In the genomic region with DNA sequence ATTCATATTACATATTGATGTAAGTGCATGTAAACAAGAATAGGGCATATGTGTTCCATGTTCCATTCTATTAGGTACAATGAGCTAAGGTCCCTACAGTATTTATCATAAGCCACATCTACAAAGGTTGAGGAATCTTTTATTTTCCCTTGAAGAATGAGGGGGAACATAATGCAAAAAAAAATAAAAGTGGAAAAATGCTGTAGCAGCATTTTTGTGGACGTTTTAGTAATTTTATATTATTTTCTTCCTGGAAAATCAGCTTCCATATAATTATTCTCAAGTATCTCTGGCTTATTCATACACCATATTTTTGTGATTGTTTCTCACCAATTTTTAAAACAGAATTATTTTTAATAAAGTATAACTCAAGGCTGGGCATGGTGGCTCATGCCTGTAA, we compare ENCODE assay signal across 2 cellular contexts.
A peak's percentile ranks its signal among the peaks of the same experiment; 100 is the strongest.
TF ChIP-seq lines count a peak whose summit lies in the region.

No MANE protein-coding gene starts in this region.

TF ChIP-seq in HepG2, 621 proteins besides CTCF, POLR2A, EP300 and RAD21:
- TF ChIP-seq, protein P1, sequence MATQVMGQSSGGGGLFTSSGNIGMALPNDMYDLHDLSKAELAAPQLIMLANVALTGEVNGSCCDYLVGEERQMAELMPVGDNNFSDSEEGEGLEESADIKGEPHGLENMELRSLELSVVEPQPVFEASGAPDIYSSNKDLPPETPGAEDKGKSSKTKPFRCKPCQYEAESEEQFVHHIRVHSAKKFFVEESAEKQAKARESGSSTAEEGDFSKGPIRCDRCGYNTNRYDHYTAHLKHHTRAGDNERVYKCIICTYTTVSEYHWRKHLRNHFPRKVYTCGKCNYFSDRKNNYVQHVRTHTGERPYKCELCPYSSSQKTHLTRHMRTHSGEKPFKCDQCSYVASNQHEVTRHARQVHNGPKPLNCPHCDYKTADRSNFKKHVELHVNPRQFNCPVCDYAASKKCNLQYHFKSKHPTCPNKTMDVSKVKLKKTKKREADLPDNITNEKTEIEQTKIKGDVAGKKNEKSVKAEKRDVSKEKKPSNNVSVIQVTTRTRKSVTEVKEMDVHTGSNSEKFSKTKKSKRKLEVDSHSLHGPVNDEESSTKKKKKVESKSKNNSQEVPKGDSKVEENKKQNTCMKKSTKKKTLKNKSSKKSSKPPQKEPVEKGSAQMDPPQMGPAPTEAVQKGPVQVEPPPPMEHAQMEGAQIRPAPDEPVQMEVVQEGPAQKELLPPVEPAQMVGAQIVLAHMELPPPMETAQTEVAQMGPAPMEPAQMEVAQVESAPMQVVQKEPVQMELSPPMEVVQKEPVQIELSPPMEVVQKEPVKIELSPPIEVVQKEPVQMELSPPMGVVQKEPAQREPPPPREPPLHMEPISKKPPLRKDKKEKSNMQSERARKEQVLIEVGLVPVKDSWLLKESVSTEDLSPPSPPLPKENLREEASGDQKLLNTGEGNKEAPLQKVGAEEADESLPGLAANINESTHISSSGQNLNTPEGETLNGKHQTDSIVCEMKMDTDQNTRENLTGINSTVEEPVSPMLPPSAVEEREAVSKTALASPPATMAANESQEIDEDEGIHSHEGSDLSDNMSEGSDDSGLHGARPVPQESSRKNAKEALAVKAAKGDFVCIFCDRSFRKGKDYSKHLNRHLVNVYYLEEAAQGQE (IDR thresholded peaks at IDR 0.05; ENCODE audit: borderline replicate concordance in 1 of 2, low read depth in 1 of 2, low read length in 2 of 2), result no peak
- TF ChIP-seq ZNF331 (CRISPR knock-in tag; IDR thresholded peaks at IDR 0.05) (no peak), MAFK (conservative IDR thresholded peaks at IDR 0.05 in 1 of 2, IDR thresholded peaks at IDR 0.05 in 1 of 2; ENCODE audit: low read length in 2 of 2) (peak; percentile 78 to 85), HIVEP1 (CRISPR knock-in tag; IDR thresholded peaks at IDR 0.05) (no peak), ZNF660 (CRISPR knock-in tag; IDR thresholded peaks at IDR 0.05; ENCODE audit: borderline replicate concordance, low read depth) (no peak), MAFF (IDR thresholded peaks at IDR 0.05; ENCODE audit: low read depth, low read length) (peak; percentile 73), TOPORS (CRISPR knock-in tag; IDR thresholded peaks at IDR 0.05) (no peak)

TF ChIP-seq in IMR-90, 13 proteins besides CTCF, POLR2A, EP300 and RAD21:
- TF ChIP-seq CHD1 (IDR thresholded peaks at IDR 0.05; ENCODE audit: low read depth, low read length) (no peak), CEBPB (IDR thresholded peaks at IDR 0.05; ENCODE audit: low read depth, low read length) (no peak), BHLHE40 (IDR thresholded peaks at IDR 0.05; ENCODE audit: low read depth, low read length) (no peak), MAFK (IDR thresholded peaks at IDR 0.05; ENCODE audit: low read depth, low read length) (peak; percentile 77)
- TF ChIP-seq, protein P2, sequence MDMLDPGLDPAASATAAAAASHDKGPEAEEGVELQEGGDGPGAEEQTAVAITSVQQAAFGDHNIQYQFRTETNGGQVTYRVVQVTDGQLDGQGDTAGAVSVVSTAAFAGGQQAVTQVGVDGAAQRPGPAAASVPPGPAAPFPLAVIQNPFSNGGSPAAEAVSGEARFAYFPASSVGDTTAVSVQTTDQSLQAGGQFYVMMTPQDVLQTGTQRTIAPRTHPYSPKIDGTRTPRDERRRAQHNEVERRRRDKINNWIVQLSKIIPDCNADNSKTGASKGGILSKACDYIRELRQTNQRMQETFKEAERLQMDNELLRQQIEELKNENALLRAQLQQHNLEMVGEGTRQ (IDR thresholded peaks at IDR 0.05; ENCODE audit: low read depth, low read length), result no peak
- TF ChIP-seq, protein P3, sequence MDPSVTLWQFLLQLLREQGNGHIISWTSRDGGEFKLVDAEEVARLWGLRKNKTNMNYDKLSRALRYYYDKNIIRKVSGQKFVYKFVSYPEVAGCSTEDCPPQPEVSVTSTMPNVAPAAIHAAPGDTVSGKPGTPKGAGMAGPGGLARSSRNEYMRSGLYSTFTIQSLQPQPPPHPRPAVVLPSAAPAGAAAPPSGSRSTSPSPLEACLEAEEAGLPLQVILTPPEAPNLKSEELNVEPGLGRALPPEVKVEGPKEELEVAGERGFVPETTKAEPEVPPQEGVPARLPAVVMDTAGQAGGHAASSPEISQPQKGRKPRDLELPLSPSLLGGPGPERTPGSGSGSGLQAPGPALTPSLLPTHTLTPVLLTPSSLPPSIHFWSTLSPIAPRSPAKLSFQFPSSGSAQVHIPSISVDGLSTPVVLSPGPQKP (IDR thresholded peaks at IDR 0.05; ENCODE audit: borderline replicate concordance, low read depth, low read length), result no peak
